Comparison of ENCODE assay signal across 34 cellular contexts in the genomic region with DNA sequence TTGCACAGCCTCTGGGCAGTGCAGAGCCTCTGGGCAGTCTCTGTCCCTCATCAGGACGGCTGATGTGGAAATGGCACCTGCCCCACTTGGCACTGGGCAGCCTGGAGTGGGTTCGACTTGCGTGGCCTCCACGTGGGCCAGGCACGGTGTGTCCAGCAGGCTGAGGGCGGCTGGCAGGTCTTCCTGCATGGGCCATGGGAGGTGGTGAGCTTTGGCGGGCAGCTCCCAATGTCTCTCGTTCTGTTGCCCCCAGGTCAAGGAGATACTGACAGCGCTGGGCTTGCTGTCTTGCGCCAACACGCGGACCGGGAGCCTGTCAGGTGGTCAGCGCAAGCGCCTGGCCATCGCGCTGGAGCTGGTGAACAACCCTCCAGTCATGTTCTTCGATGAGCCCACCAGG. TPM values are rescaled to one million over a fixed set of nuclear protein-coding genes. Genes with fewer than 3 reads are reported as not detected.
"Had no signal": no experiment of that assay in that cellular context is flagged by ENCODE, and none has a peak within 500 bp of the region (broad histone marks: within the 10 kb centered on the region; RNA-seq: fewer than 3 reads in every experiment).

No MANE protein-coding gene starts in this region.

- H3K4me3 Mint-ChIP-seq: activated B cell treated with CpG ODN at 0.5 μM for 24 hours; activated CD8-positive, alpha-beta T cell treated with anti-CD3 and anti-CD28 coated beads for 36 hours; activated naive CD8-positive, alpha-beta T cell; activated T-cell treated with anti-CD3 and anti-CD28 coated beads, Interleukin-2, amount 50 U/mL, for 4 hours; activated T-helper 17 cell treated with anti-CD3 and anti-CD28 coated beads, Interleukin-2, amount 50 U/mL, for 72 hours; central memory CD8-positive, alpha-beta T cell; effector memory CD8-positive, alpha-beta T cell; T-cell; T-helper 1 cell treated with Interleukin-12 subunit alpha and Interleukin-12 subunit beta and Interleukin-4 antibody, amounts not matched to agents 30 μg/mL and 1 μg/mL, for 36 hours; T-helper 2 cell treated with Interferon-gamma antibody and Interleukin-4, amounts not matched to agents 5 μg/mL and 100 μg/mL, for 36 hours had no signal

- H3K9me3 ChIP-seq: esophagus muscularis mucosa, gastrocnemius medialis had no signal

- H3K27me3 ChIP-seq: brain microvascular endothelial cell, esophagus muscularis mucosa, foreskin keratinocyte, gastrocnemius medialis had no signal

- H3K27ac Mint-ChIP-seq: activated B cell treated with CpG ODN at 0.5 μM for 24 hours; activated CD8-positive, alpha-beta T cell treated with anti-CD3 and anti-CD28 coated beads for 36 hours; activated naive CD8-positive, alpha-beta T cell; activated T-helper 17 cell treated with anti-CD3 and anti-CD28 coated beads, Interleukin-2, amount 50 U/mL, for 72 hours; T-cell; T-helper 1 cell treated with Interleukin-12 subunit alpha and Interleukin-12 subunit beta and Interleukin-4 antibody, amounts not matched to agents 30 μg/mL and 1 μg/mL, for 36 hours; T-helper 2 cell treated with Interferon-gamma antibody and Interleukin-4, amounts not matched to agents 5 μg/mL and 100 μg/mL, for 36 hours had no signal

- DNase-seq: activated B cell treated with CpG ODN at 0.5 μM for 24 hours; activated CD4-positive, alpha-beta T cell treated with anti-CD3 and anti-CD28 coated beads for 48 hours; activated CD4-positive, alpha-beta T cell treated with anti-CD3 and anti-CD28 coated beads, Interleukin-2, amount 50 U/mL, for 1 hour; activated CD4-positive, alpha-beta T cell treated with anti-CD3 and anti-CD28 coated beads, Interleukin-2, amount 50 U/mL, for 48 hours; activated CD8-positive, alpha-beta memory T cell treated with anti-CD3 and anti-CD28 coated beads for 24 hours; activated CD8-positive, alpha-beta T cell treated with anti-CD3 and anti-CD28 coated beads for 36 hours; activated effector memory CD4-positive, alpha-beta T cell treated with Interleukin-2 at 50 U/mL for 16 hours; activated gamma-delta T cell treated with Interleukin-2 at 50 U/mL for 16 hours; activated naive CD4-positive, alpha-beta T cell treated with anti-CD3 and anti-CD28 coated beads, Interleukin-2, amount 50 U/mL, for 16 hours; activated naive CD4-positive, alpha-beta T cell treated with Interleukin-2 at 50 U/mL for 16 hours; activated T-cell treated with anti-CD3 and anti-CD28 coated beads, Interleukin-2, amount 50 U/mL, for 4 hours; amniotic stem cell; anterior cingulate cortex; brain microvascular endothelial cell; cortex of kidney; dermis blood vessel endothelial cell; effector CD4-positive, alpha-beta T cell; effector memory CD8-positive, alpha-beta T cell; erythroblast; foreskin keratinocyte; gastrocnemius medialis; glutamatergic neuron; T-cell; T1000; WERI-Rb-1 had no signal

- H3K27me3 Mint-ChIP-seq: activated B cell treated with CpG ODN at 0.5 μM for 24 hours; activated CD8-positive, alpha-beta T cell treated with anti-CD3 and anti-CD28 coated beads for 36 hours; activated naive CD8-positive, alpha-beta T cell; activated T-helper 17 cell treated with anti-CD3 and anti-CD28 coated beads, Interleukin-2, amount 50 U/mL, for 72 hours; central memory CD8-positive, alpha-beta T cell; effector memory CD8-positive, alpha-beta T cell; T-cell had no signal

- H3K4me1 ChIP-seq: esophagus muscularis mucosa, foreskin keratinocyte, gastrocnemius medialis had no signal

- H3K4me3 ChIP-seq: esophagus muscularis mucosa, gastrocnemius medialis had no signal

- H3K4me1 Mint-ChIP-seq: activated T-helper 17 cell treated with anti-CD3 and anti-CD28 coated beads, Interleukin-2, amount 50 U/mL, for 72 hours; central memory CD8-positive, alpha-beta T cell; T-cell had no signal

- H3K36me3 Mint-ChIP-seq: activated naive CD8-positive, alpha-beta T cell had no signal

- ATAC-seq: activated CD4-positive, CD25-positive, alpha-beta regulatory T cell treated with anti-CD3 and anti-CD28 coated beads, Interleukin-2, amount 50 U/mL, for 24 hours; activated CD8-positive, alpha-beta T cell treated with anti-CD3 and anti-CD28 coated beads for 36 hours; activated T-cell treated with anti-CD3 and anti-CD28 coated beads, Interleukin-2, amount 50 U/mL, for 4 hours; activated T-helper 17 cell treated with anti-CD3 and anti-CD28 coated beads, Interleukin-2, amount 50 U/mL, for 72 hours; effector memory CD8-positive, alpha-beta T cell; foreskin keratinocyte; gastrocnemius medialis; T-cell had no signal

- H3K36me3 ChIP-seq: brain microvascular endothelial cell had no signal

- H3K9me3 Mint-ChIP-seq: activated B cell treated with CpG ODN at 0.5 μM for 24 hours; activated CD8-positive, alpha-beta T cell treated with anti-CD3 and anti-CD28 coated beads for 36 hours; activated T-cell treated with anti-CD3 and anti-CD28 coated beads, Interleukin-2, amount 50 U/mL, for 4 hours; activated T-helper 17 cell treated with anti-CD3 and anti-CD28 coated beads, Interleukin-2, amount 50 U/mL, for 72 hours; central memory CD8-positive, alpha-beta T cell; effector memory CD8-positive, alpha-beta T cell; T-cell; T-helper 1 cell treated with Interleukin-12 subunit alpha and Interleukin-12 subunit beta and Interleukin-4 antibody, amounts not matched to agents 30 μg/mL and 1 μg/mL, for 36 hours; T-helper 2 cell treated with Interferon-gamma antibody and Interleukin-4, amounts not matched to agents 5 μg/mL and 100 μg/mL, for 36 hours had no signal

- H3K27ac ChIP-seq: brain microvascular endothelial cell, esophagus muscularis mucosa, foreskin keratinocyte, gastrocnemius medialis, WERI-Rb-1 had no signal

RNA-seq across cellular contexts. Expression of a gene that starts 33.2 kb away (rescaled TPM):
- total RNA-seq: activated B cell treated with CpG ODN at 0.5 μM for 24 hours; activated CD8-positive, alpha-beta T cell treated with anti-CD3 and anti-CD28 coated beads for 36 hours; activated T-helper 17 cell treated with anti-CD3 and anti-CD28 coated beads, Interleukin-2, amount 50 U/mL, for 72 hours; astrocyte; cerebellum; foreskin keratinocyte had no signal
- polyA plus RNA-seq: foreskin keratinocyte had no signal
